15 cellular contexts compared by ENCODE assay signal in the genomic region with DNA sequence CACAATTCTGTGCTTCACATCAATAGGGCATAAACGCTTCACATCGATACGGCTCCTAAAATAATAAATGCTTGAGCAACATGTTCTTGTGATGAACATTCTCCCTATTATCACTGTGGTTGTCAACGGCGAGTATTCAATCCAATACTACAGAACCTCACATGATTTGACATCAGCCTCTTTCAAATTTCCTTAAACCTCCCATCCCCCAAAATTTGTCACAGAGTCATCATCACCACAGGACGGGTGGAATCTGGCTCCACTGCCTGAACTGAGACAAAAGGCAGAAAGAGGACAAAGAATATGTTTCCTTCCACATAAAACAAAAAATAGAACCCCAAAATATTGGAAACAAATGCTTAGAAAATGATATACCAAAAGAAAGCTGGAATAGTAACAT. TPM values are rescaled to one million over a fixed set of nuclear protein-coding genes. Genes with fewer than 3 reads are reported as not detected.
A peak's percentile ranks its signal among the peaks of the same experiment; 100 is the strongest.
DNase-seq lines count a peak whose midpoint lies in the region; ATAC-seq and TF ChIP-seq lines count a peak whose summit lies in the region.
"Had no signal": no experiment of that assay in that cellular context is flagged by ENCODE, and none has a peak within 500 bp of the region (broad histone marks: within the 10 kb centered on the region; RNA-seq: fewer than 3 reads in every experiment).

No MANE protein-coding gene starts in this region.

- DNase-seq in DND-41 (peak; percentile 17), MM.1S (no peak), right lobe of liver (no peak), left colon (no peak), BE2C (no peak)
- no peak for DNase-seq in natural killer cell treated with Interleukin-12 subunit alpha and Interleukin-12 subunit beta and Interleukin-15 and Interleukin-18, amount 100 ng/mL, for 72 hours (ENCODE audit: low spot score)
- DNase-seq: amniotic stem cell, left ventricle myocardium superior, NCI-H187, NCI-H524 had no signal

- no peaks in the 10 kb centered on the region for H3K36me3 ChIP-seq in DND-41 (ENCODE audit: insufficient read depth, low read length)
- no peaks in the 10 kb centered on the region for H3K36me3 ChIP-seq in MM.1S (replicated peaks; ENCODE audit: insufficient read depth, low read length)
- H3K36me3 ChIP-seq in right lobe of liver = no peaks in the 10 kb centered on the region
- no peaks in the 10 kb centered on the region for H3K36me3 ChIP-seq in BE2C
- H3K36me3 ChIP-seq: SJSA1 had no signal

- no peak overlapping the region for H3K4me3 ChIP-seq in DND-41 (ENCODE audit: low read depth in 1 of 2, low read length in 2 of 2)
- H3K4me3 ChIP-seq in MM.1S (ENCODE audit: low read length) = no peak overlapping the region
- no peak overlapping the region for H3K4me3 ChIP-seq in right lobe of liver
- H3K4me3 ChIP-seq in BE2C (ENCODE audit: low read depth, low read length) = no peak overlapping the region
- H3K4me3 ChIP-seq: SJSA1 had no signal

- H4K20me1 ChIP-seq in DND-41 (ENCODE audit: insufficient read depth, low read length) (no peaks in the 10 kb centered on the region), MM.1S (ENCODE audit: insufficient read depth, low read length) (no peaks in the 10 kb centered on the region)

- peak overlapping the region; percentile 92 for H3K4me3 Mint-ChIP-seq in activated naive CD4-positive, alpha-beta T cell treated with anti-CD3 and anti-CD28 coated beads, Interleukin-2, amount 50 U/mL, for 24 hours
- H3K4me3 Mint-ChIP-seq in natural killer cell treated with Interleukin-12 subunit alpha and Interleukin-12 subunit beta and Interleukin-15 and Interleukin-18, amount 100 ng/mL, for 72 hours = peak overlapping the region; percentile 80
- H3K4me3 Mint-ChIP-seq: B cell had no signal

- H3K79me2 ChIP-seq in DND-41 (ENCODE audit: insufficient read depth, low read length) = peaks cover 52% of the 10 kb centered on the region
- no peaks in the 10 kb centered on the region for H3K79me2 ChIP-seq in MM.1S (ENCODE audit: low read length)

- peak overlapping the region; percentile 99 for H3K27ac Mint-ChIP-seq in activated naive CD4-positive, alpha-beta T cell treated with anti-CD3 and anti-CD28 coated beads, Interleukin-2, amount 50 U/mL, for 24 hours
- peak overlapping the region; percentile 78 to 88 for H3K27ac Mint-ChIP-seq in natural killer cell treated with Interleukin-12 subunit alpha and Interleukin-12 subunit beta and Interleukin-15 and Interleukin-18, amount 100 ng/mL, for 72 hours
- H3K27ac Mint-ChIP-seq: B cell had no signal

- H3K9me2 ChIP-seq in MM.1S (replicated peaks; ENCODE audit: insufficient read depth, low read length) = no peaks in the 10 kb centered on the region

- H2AFZ ChIP-seq in DND-41 (ENCODE audit: low read depth, low read length) = no peak overlapping the region
- H2AFZ ChIP-seq in MM.1S (ENCODE audit: low read length) = peak overlapping the region; percentile 14; the same call in 1 of the 2 replicates

- H3F3A ChIP-seq in MM.1S (ENCODE audit: insufficient read depth, low read length) = no peaks in the 10 kb centered on the region; the same call in 1 of the 2 replicates

- intact Hi-C loops in right lobe of liver (cut with DNase I) (no loop called here), left colon (cut with DNase I, micrococcal nuclease) (no loop called here)

- no peaks in the 10 kb centered on the region for H3K27me3 Mint-ChIP-seq in activated naive CD4-positive, alpha-beta T cell treated with anti-CD3 and anti-CD28 coated beads, Interleukin-2, amount 50 U/mL, for 24 hours
- H3K27me3 Mint-ChIP-seq in natural killer cell treated with Interleukin-12 subunit alpha and Interleukin-12 subunit beta and Interleukin-15 and Interleukin-18, amount 100 ng/mL, for 72 hours = no peaks in the 10 kb centered on the region
- H3K27me3 Mint-ChIP-seq: B cell had no signal

- WGBS in right lobe of liver (ENCODE audit: insufficient coverage, low coverage, low lambda C conversion rate, missing lambda C conversion rate) = 75% methylated on average over 6 of the region's 6 CpGs

- peaks cover 32% of the 10 kb centered on the region for H3K4me1 ChIP-seq in DND-41 (ENCODE audit: insufficient read depth, low read length)
- peaks cover 15% of the 10 kb centered on the region for H3K4me1 ChIP-seq in MM.1S (ENCODE audit: low read length)
- no peaks in the 10 kb centered on the region for H3K4me1 ChIP-seq in right lobe of liver
- H3K4me1 ChIP-seq in BE2C = no peaks in the 10 kb centered on the region
- H3K4me1 ChIP-seq: SJSA1 had no signal

- H3K9me3 ChIP-seq in DND-41 (ENCODE audit: insufficient read depth, low read length, severe bottlenecking) (no peaks in the 10 kb centered on the region), MM.1S (replicated peaks; ENCODE audit: insufficient read depth, low read length) (no peaks in the 10 kb centered on the region), right lobe of liver (no peaks in the 10 kb centered on the region), BE2C (no peaks in the 10 kb centered on the region)
- H3K9me3 ChIP-seq: SJSA1 had no signal

- H3K36me3 Mint-ChIP-seq in activated naive CD4-positive, alpha-beta T cell treated with anti-CD3 and anti-CD28 coated beads, Interleukin-2, amount 50 U/mL, for 24 hours = peaks cover 16% of the 10 kb centered on the region
- H3K36me3 Mint-ChIP-seq in natural killer cell treated with Interleukin-12 subunit alpha and Interleukin-12 subunit beta and Interleukin-15 and Interleukin-18, amount 100 ng/mL, for 72 hours = peaks cover 6% of the 10 kb centered on the region

- H3K9me3 Mint-ChIP-seq in activated naive CD4-positive, alpha-beta T cell treated with anti-CD3 and anti-CD28 coated beads, Interleukin-2, amount 50 U/mL, for 24 hours = no peaks in the 10 kb centered on the region
- H3K9me3 Mint-ChIP-seq in natural killer cell treated with Interleukin-12 subunit alpha and Interleukin-12 subunit beta and Interleukin-15 and Interleukin-18, amount 100 ng/mL, for 72 hours = no peaks in the 10 kb centered on the region

- H3K27ac ChIP-seq in DND-41 (ENCODE audit: low read length) = no peak overlapping the region
- no peak overlapping the region for H3K27ac ChIP-seq in MM.1S (ENCODE audit: low read length)
- no peak overlapping the region for H3K27ac ChIP-seq in right lobe of liver
- H3K27ac ChIP-seq: SJSA1 had no signal

- H3K27me3 ChIP-seq in DND-41 (ENCODE audit: insufficient read depth, low read length, poor library complexity) (no peaks in the 10 kb centered on the region), MM.1S (replicated peaks; ENCODE audit: insufficient read depth, low read length) (no peaks in the 10 kb centered on the region), right lobe of liver (no peaks in the 10 kb centered on the region), BE2C (no peaks in the 10 kb centered on the region)

- peaks cover 61% of the 10 kb centered on the region for H3K4me1 Mint-ChIP-seq in activated naive CD4-positive, alpha-beta T cell treated with anti-CD3 and anti-CD28 coated beads, Interleukin-2, amount 50 U/mL, for 24 hours
- H3K4me1 Mint-ChIP-seq in natural killer cell treated with Interleukin-12 subunit alpha and Interleukin-12 subunit beta and Interleukin-15 and Interleukin-18, amount 100 ng/mL, for 72 hours (ENCODE audit: low read depth in 2 of 2) = peaks cover 6 to 27% of the 10 kb centered on the region in 2 donors
- H3K4me1 Mint-ChIP-seq: B cell had no signal

- peak; percentile 39; the same call in 1 of the 3 replicates for ATAC-seq in DND-41 (ENCODE audit: insufficient read depth, low read depth)
- ATAC-seq in natural killer cell treated with Interleukin-12 subunit alpha and Interleukin-12 subunit beta and Interleukin-15 and Interleukin-18, amount 100 ng/mL, for 72 hours = peak in 1 of 2 donors; percentile 79
- no peak for ATAC-seq in right lobe of liver
- no peak for ATAC-seq in left colon
- ATAC-seq: left ventricle myocardium superior had no signal

- no peak for TF ChIP-seq POLR2A in right lobe of liver (IDR thresholded peaks at IDR 0.05)

- H3K4me2 ChIP-seq in DND-41 (ENCODE audit: insufficient read depth, low read length) (0 out of 2 replicates have a peak overlapping the region, but pooled peaks have one; percentile 1), MM.1S (ENCODE audit: low read depth, low read length) (peak overlapping the region; percentile 61; the same call in 1 of the 2 replicates)

- H3K9ac ChIP-seq in DND-41 (ENCODE audit: low read depth, low read length) = no peak overlapping the region
- H3K9ac ChIP-seq in MM.1S (ENCODE audit: low read length) = no peak overlapping the region

- TF ChIP-seq CTCF in DND-41 (IDR thresholded peaks at IDR 0.05; ENCODE audit: borderline replicate concordance, extremely low read depth, low read length, poor library complexity, severe bottlenecking) (no peak), MM.1S (IDR thresholded peaks at IDR 0.05; ENCODE audit: low read length) (no peak), right lobe of liver (IDR thresholded peaks at IDR 0.05) (no peak), BE2C (IDR thresholded peaks at IDR 0.05; ENCODE audit: low read depth, low read length) (no peak)

RNA-seq across cellular contexts. Expression of a gene that starts 7.3 kb away (rescaled TPM):
- total RNA-seq in natural killer cell treated with Interleukin-12 subunit alpha and Interleukin-12 subunit beta and Interleukin-15 and Interleukin-18, amount 100 ng/mL, for 72 hours = 10 to 100 TPM in 1 of 2 donors, 1 to 10 TPM in 1; 3.8 to 44.2 TPM
- total RNA-seq in right lobe of liver (under 1 TPM in 5 of 6 experiments, not detected in 1; 0.09 to 0.61 (median 0.17) TPM), left colon (1 to 10 TPM in 1 of 2 donors, under 1 TPM in 1; 0.67 to 1.1 TPM)
- not detected for polyA plus RNA-seq in BE2C (2012; ENCODE audit: insufficient read depth, insufficient read length, low read depth)
- total RNA-seq: chondrocyte, pulmonary artery endothelial cell, SJSA1 had no signal
